In the genomic region with DNA sequence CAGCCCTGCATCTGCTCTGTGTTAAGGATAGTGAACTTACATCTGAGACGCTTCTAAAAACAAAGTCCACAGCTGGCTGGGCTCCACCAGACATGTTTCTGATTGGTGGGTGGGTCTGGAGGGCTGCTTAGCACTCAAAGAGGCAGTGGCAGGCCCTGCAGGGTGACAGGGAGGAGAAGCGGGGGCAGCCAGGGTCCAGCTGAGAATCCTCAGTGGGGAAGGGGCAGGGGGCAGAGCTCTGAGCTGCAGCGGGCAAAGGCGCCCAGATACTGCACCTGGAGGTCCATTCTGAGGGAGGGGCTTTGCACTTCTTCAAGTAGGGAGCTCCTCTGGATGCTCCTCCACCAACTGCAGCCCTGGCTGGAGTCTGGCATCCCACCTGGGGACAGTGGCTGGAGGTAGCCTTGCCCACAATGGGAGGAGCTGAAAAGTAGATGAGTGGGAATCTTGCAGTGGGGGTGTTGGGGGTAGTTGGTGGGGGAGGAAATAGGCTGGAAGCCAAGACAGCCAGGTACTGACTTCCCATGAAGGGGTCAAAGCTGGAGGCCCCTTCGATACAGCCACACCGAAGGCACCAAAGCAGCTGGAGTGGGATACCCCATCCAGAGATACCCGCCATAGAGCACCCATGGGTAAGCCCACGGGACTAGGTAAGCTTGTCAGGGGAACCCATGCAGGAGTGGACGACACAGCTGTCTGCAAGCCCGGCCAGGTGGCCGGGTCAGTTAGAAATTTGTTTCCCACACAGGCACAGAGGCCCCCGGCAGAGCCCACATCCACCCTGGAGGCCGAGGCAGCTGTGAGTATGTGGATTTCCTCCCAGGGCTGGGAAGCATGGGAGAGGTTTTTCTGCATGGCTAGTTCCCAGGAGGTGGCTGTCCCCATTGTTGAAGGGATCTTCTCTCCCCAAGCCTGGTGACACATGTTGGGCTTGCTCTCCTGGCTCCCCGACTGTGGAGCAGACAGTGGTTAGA, we compare ENCODE assay signal across 20 cellular contexts. TPM values are rescaled to one million over a fixed set of nuclear protein-coding genes. Genes with fewer than 3 reads are reported as not detected.
A peak's percentile ranks its signal among the peaks of the same experiment; 100 is the strongest.
DNase-seq lines count a peak whose midpoint lies in the region; ATAC-seq and TF ChIP-seq lines count a peak whose summit lies in the region.
"Had no signal": no experiment of that assay in that cellular context is flagged by ENCODE, and none has a peak within 500 bp of the region (broad histone marks: within the 10 kb centered on the region; RNA-seq: fewer than 3 reads in every experiment).

No MANE protein-coding gene starts in this region.

- TF ChIP-seq CTCF in heart left ventricle (IDR thresholded peaks at IDR 0.05): no peak
- no peak for TF ChIP-seq CTCF in Panc1 (IDR thresholded peaks at IDR 0.05)
- no peak for TF ChIP-seq CTCF in vagina (IDR thresholded peaks at IDR 0.05)
- no peak for TF ChIP-seq CTCF in RWPE1 (conservative IDR thresholded peaks at IDR 0.05; ENCODE audit: low read depth)
- TF ChIP-seq CTCF in GM10266 (IDR thresholded peaks at IDR 0.05; ENCODE audit: control insufficient read depth, insufficient read depth, low read depth, missing control alignments): no peak

- H3K9me3 ChIP-seq in heart left ventricle (peaks cover 0 to 13% (median 0%) of the 10 kb centered on the region in 12 donors), Panc1 (ENCODE audit: control insufficient read depth, insufficient read depth, low read depth, low read length) (peaks cover 9% of the 10 kb centered on the region; the same call in 1 of the 2 replicates), vagina (no peaks in the 10 kb centered on the region)

- in situ Hi-C loops in Panc1 (cut with HindIII; ENCODE audit: low pct_unique_long_range_greater_than_20kb, low sequenced_read_pairs): no loop called here

- H3K36me3 ChIP-seq in heart left ventricle: no peaks in the 10 kb centered on the region
- H3K36me3 ChIP-seq in Panc1 (ENCODE audit: control insufficient read depth, insufficient read depth, low read length): no peaks in the 10 kb centered on the region
- no peaks in the 10 kb centered on the region for H3K36me3 ChIP-seq in vagina

- intact Hi-C loops in cardiac septum (cut with DNase I) (no loop called here), heart left ventricle (cut with DNase I) (no loop called here), Panc1 (cut with micrococcal nuclease; ENCODE audit: unreplicated experiment) (no loop called here), vagina (cut with DNase I) (no loop called here)

- DNase-seq in cardiac septum (ENCODE audit: low spot score): peak; percentile 51
- no peak for DNase-seq in heart left ventricle
- DNase-seq in Panc1 (ENCODE audit: low read depth, low spot score): no peak
- DNase-seq in kidney tubule cell (ENCODE audit: low spot score): peak; percentile 17
- DNase-seq in vagina (ENCODE audit: extremely low spot score in 2 of 2): peak; percentile 67 to 91
- no peak for DNase-seq in activated gamma-delta T cell treated with Interleukin-2 at 50 U/mL for 16 hours
- no peak for DNase-seq in RWPE1 (ENCODE audit: low spot score)
- DNase-seq in GM10266 (ENCODE audit: extremely low spot score): no peak
- DNase-seq: 8988T; CD8-positive, alpha-beta memory T cell; GDM1; H9; MV-4-11; NCI-H1417 treated with DMSO at 0.1 percent for 48 hours; NCI-H2029 treated with DMSO at 0.1 percent for 48 hours; NCI-H2171 treated with DMSO at 0.1 percent for 48 hours; NCI-H446 treated with DMSO at 0.1 percent for 48 hours; NK-92 treated with Interleukin-12 subunit alpha and Interleukin-12 subunit beta, amount 100 ng/mL, for 24 hours had no signal

- no peak overlapping the region for H3K4me3 ChIP-seq in heart left ventricle
- no peak overlapping the region for H3K4me3 ChIP-seq in Panc1 (ENCODE audit: low read depth in 2 of 2, low read length in 2 of 2)
- no peak overlapping the region for H3K4me3 ChIP-seq in vagina
- H3K4me3 ChIP-seq: SK-N-MC had no signal

- no peak for TF ChIP-seq POLR2A in heart left ventricle (IDR thresholded peaks at IDR 0.05)
- no peak for TF ChIP-seq POLR2A in vagina (IDR thresholded peaks at IDR 0.05)

- CTCF ChIA-PET in Panc1 (lab: Charles Lee): no interaction called here
- CTCF ChIA-PET in RWPE1 (lab: Yijun Ruan, JAX): interaction anchor here (0.6 to 0.7 kb wide), 3 partner anchors 31 to 1749 kb away, joined by 3 to 11 read pairs (median 5); no protein-coding TSS in a partner anchor

- BruUV-seq in Panc1 (replicated peaks; lab: Mats Ljungman, UMichigan): no TSS peak

- H3K27me3 ChIP-seq in heart left ventricle (peaks cover 0 to 31% (median 9%) of the 10 kb centered on the region in 9 donors), Panc1 (ENCODE audit: control insufficient read depth, insufficient read depth, low read length) (peaks cover 25% of the 10 kb centered on the region), vagina (no peaks in the 10 kb centered on the region)

- ATAC-seq in heart left ventricle (no peak), Panc1 (peak; percentile 34; the same call in 1 of the 2 replicates)

- POLR2A ChIA-PET in Panc1 (lab: Charles Lee): interaction anchor here (0.6 kb wide), 1 partner anchor 412 kb away, joined by 3 read pairs; no protein-coding TSS in a partner anchor
- POLR2A ChIA-PET in RWPE1 (lab: Yijun Ruan, JAX; ENCODE audit: low non-redundant PET): interaction anchor here (0.6 kb wide), 1 partner anchor 12 kb away, joined by 3 read pairs; no protein-coding TSS in a partner anchor

- peaks cover 0 to 6% (median 0%) of the 10 kb centered on the region in 12 donors for H3K4me1 ChIP-seq in heart left ventricle
- no peaks in the 10 kb centered on the region for H3K4me1 ChIP-seq in Panc1 (ENCODE audit: control insufficient read depth, insufficient read depth, low read length)
- no peaks in the 10 kb centered on the region for H3K4me1 ChIP-seq in vagina

- H3K27ac ChIP-seq in heart left ventricle (no peak overlapping the region), Panc1 (ENCODE audit: low read length) (no peak overlapping the region), vagina (no peak overlapping the region), RWPE1 (no peak overlapping the region)
- H3K27ac ChIP-seq: SK-N-MC had no signal

- WGBS in heart left ventricle, 4 donors: 62 to 71% (median 71%) methylated on average over 12 to 14 of the region's 14 CpGs

RNA-seq across cellular contexts. Expression of a gene that starts 28.4 kb away (rescaled TPM):
- total RNA-seq in cardiac septum (not detected), heart left ventricle (not detected), Panc1 (2021; ENCODE audit: unreplicated experiment) (not detected), vagina (not detected)
- not detected for polyA plus RNA-seq in heart left ventricle
- polyA plus RNA-seq in Panc1 (2012; ENCODE audit: insufficient read length): not detected
- total RNA-seq: CD8-positive, alpha-beta memory T cell; H9 had no signal
- polyA plus RNA-seq: BJ; CD8-positive, alpha-beta memory T cell had no signal

Comparison
In these comparisons a context has a peak if more than half of its experiments do, and no peak if none do; other contexts are left out.
1. DNase-seq: peak in cardiac septum (single experiment), kidney tubule cell (single experiment) and vagina (2 of 2); none in heart left ventricle (0 of 5), Panc1 (single experiment), activated gamma-delta T cell treated with Interleukin-2 at 50 U/mL for 16 hours (single experiment), RWPE1 (single experiment) and GM10266 (single experiment).